ENCODE assay signal across 1 cellular context in genomic region chr10:33253411-33253810, GRCh38.
TF ChIP-seq lines count a peak whose summit lies in the region.

No MANE protein-coding gene starts in this region.

TF ChIP-seq in HepG2, 621 proteins besides CTCF, POLR2A, EP300 and RAD21 (continued from another document):
- TF ChIP-seq, protein P1, sequence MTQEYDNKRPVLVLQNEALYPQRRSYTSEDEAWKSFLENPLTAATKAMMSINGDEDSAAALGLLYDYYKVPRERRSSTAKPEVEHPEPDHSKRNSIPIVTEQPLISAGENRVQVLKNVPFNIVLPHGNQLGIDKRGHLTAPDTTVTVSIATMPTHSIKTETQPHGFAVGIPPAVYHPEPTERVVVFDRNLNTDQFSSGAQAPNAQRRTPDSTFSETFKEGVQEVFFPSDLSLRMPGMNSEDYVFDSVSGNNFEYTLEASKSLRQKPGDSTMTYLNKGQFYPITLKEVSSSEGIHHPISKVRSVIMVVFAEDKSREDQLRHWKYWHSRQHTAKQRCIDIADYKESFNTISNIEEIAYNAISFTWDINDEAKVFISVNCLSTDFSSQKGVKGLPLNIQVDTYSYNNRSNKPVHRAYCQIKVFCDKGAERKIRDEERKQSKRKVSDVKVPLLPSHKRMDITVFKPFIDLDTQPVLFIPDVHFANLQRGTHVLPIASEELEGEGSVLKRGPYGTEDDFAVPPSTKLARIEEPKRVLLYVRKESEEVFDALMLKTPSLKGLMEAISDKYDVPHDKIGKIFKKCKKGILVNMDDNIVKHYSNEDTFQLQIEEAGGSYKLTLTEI (CRISPR knock-in tag; conservative IDR thresholded peaks at IDR 0.05) = no peak
- TF ChIP-seq, protein P2, sequence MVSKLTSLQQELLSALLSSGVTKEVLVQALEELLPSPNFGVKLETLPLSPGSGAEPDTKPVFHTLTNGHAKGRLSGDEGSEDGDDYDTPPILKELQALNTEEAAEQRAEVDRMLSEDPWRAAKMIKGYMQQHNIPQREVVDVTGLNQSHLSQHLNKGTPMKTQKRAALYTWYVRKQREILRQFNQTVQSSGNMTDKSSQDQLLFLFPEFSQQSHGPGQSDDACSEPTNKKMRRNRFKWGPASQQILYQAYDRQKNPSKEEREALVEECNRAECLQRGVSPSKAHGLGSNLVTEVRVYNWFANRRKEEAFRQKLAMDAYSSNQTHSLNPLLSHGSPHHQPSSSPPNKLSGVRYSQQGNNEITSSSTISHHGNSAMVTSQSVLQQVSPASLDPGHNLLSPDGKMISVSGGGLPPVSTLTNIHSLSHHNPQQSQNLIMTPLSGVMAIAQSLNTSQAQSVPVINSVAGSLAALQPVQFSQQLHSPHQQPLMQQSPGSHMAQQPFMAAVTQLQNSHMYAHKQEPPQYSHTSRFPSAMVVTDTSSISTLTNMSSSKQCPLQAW (CRISPR knock-in tag; IDR thresholded peaks at IDR 0.05) = no peak
- TF ChIP-seq CBX5 (CRISPR knock-in tag; IDR thresholded peaks at IDR 0.05; ENCODE audit: borderline replicate concordance) = no peak
- TF ChIP-seq JUND (CRISPR knock-in tag; IDR thresholded peaks at IDR 0.05) = no peak
- no peak for TF ChIP-seq ZNF343 (CRISPR knock-in tag; IDR thresholded peaks at IDR 0.05)
- TF ChIP-seq TBP (CRISPR knock-in tag; IDR thresholded peaks at IDR 0.05) = no peak
- TF ChIP-seq ZNF263 (CRISPR knock-in tag; IDR thresholded peaks at IDR 0.05) = no peak
- no peak for TF ChIP-seq MTA3 (CRISPR knock-in tag; IDR thresholded peaks at IDR 0.05)
- TF ChIP-seq, protein P3, sequence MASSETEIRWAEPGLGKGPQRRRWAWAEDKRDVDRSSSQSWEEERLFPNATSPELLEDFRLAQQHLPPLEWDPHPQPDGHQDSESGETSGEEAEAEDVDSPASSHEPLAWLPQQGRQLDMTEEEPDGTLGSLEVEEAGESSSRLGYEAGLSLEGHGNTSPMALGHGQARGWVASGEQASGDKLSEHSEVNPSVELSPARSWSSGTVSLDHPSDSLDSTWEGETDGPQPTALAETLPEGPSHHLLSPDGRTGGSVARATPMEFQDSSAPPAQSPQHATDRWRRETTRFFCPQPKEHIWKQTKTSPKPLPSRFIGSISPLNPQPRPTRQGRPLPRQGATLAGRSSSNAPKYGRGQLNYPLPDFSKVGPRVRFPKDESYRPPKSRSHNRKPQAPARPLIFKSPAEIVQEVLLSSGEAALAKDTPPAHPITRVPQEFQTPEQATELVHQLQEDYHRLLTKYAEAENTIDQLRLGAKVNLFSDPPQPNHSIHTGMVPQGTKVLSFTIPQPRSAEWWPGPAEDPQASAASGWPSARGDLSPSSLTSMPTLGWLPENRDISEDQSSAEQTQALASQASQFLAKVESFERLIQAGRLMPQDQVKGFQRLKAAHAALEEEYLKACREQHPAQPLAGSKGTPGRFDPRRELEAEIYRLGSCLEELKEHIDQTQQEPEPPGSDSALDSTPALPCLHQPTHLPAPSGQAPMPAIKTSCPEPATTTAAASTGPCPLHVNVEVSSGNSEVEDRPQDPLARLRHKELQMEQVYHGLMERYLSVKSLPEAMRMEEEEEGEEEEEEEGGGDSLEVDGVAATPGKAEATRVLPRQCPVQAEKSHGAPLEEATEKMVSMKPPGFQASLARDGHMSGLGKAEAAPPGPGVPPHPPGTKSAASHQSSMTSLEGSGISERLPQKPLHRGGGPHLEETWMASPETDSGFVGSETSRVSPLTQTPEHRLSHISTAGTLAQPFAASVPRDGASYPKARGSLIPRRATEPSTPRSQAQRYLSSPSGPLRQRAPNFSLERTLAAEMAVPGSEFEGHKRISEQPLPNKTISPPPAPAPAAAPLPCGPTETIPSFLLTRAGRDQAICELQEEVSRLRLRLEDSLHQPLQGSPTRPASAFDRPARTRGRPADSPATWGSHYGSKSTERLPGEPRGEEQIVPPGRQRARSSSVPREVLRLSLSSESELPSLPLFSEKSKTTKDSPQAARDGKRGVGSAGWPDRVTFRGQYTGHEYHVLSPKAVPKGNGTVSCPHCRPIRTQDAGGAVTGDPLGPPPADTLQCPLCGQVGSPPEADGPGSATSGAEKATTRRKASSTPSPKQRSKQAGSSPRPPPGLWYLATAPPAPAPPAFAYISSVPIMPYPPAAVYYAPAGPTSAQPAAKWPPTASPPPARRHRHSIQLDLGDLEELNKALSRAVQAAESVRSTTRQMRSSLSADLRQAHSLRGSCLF (CRISPR knock-in tag; IDR thresholded peaks at IDR 0.05; ENCODE audit: borderline replicate concordance) = no peak
- no peak for TF ChIP-seq ZFP36 (IDR thresholded peaks at IDR 0.05; ENCODE audit: borderline replicate concordance, low read depth, low read length, partially characterized antibody)
- TF ChIP-seq EHMT2 (IDR thresholded peaks at IDR 0.05; ENCODE audit: borderline replicate concordance, low read depth, low read length) = no peak
- TF ChIP-seq HDAC6 (IDR thresholded peaks at IDR 0.05; ENCODE audit: low read depth, low read length) = no peak
- TF ChIP-seq PHF8 (CRISPR knock-in tag; IDR thresholded peaks at IDR 0.05) = no peak
- TF ChIP-seq PLRG1 (conservative IDR thresholded peaks at IDR 0.05) = no peak
- no peak for TF ChIP-seq ZBTB38 (CRISPR knock-in tag; IDR thresholded peaks at IDR 0.05)
